Comparison of ENCODE assay signal across 8 cellular contexts in genomic region chr4:186067757-186068385, GRCh38. TPM values are rescaled to one million over a fixed set of nuclear protein-coding genes. Genes with fewer than 3 reads are reported as not detected.
A peak's percentile ranks its signal among the peaks of the same experiment; 100 is the strongest.
DNase-seq lines count a peak whose midpoint lies in the region; ATAC-seq and TF ChIP-seq lines count a peak whose summit lies in the region.

No MANE protein-coding gene starts in this region.

- in situ Hi-C loops in GM13977 (cut with MboI; ENCODE audit: low pct_unique_long_range_greater_than_20kb, low sequenced_read_pairs, unreplicated experiment) = no loop called here

- H3K27ac Mint-ChIP-seq in osteocyte (ENCODE audit: unreplicated experiment) = no peak overlapping the region

- no peaks in the 10 kb centered on the region for H3K9me3 Mint-ChIP-seq in osteocyte (ENCODE audit: unreplicated experiment)

- H3K4me3 Mint-ChIP-seq in osteocyte (ENCODE audit: unreplicated experiment) = no peak overlapping the region

- ATAC-seq in HG02885 (IDR thresholded peaks at IDR 0.05; ENCODE audit: poor library complexity, unreplicated experiment) = peak; percentile 88
- no peak for ATAC-seq in omental fat pad (ENCODE audit: low FRiP score)

- TF ChIP-seq CTCF in AG09309 (IDR thresholded peaks at IDR 0.05; ENCODE audit: control insufficient read depth, insufficient read depth, low read depth, low read length, missing control alignments) (peak; percentile 57), GM13977 (IDR thresholded peaks at IDR 0.05; ENCODE audit: extremely low read depth, insufficient read depth, missing control alignments) (peak; percentile 42), fibroblast of the aortic adventitia (IDR thresholded peaks at IDR 0.05; ENCODE audit: insufficient read depth, low read length) (peak; percentile 62), osteocyte (IDR thresholded peaks at IDR 0.05) (peak; percentile 64), omental fat pad (IDR thresholded peaks at IDR 0.05) (no peak)

- peak; percentile 8 for DNase-seq in AG09309 (ENCODE audit: low read depth)
- DNase-seq in GM13977 (ENCODE audit: low spot score) = peak; percentile 25
- DNase-seq in NCI-H2196 treated with DMSO at 0.1 percent for 48 hours (lab: John Stamatoyannopoulos, UW; ENCODE audit: unreplicated experiment) = peak; percentile 1
- peak; percentile 5 for DNase-seq in activated T-cell treated with anti-CD3 and anti-CD28 coated beads for 4 hours
- DNase-seq in fibroblast of the aortic adventitia (ENCODE audit: low read depth) = peak; percentile 63
- DNase-seq in osteocyte (ENCODE audit: extremely low spot score, unreplicated experiment) = no peak
- no peak for DNase-seq in omental fat pad (ENCODE audit: low spot score)

- H3K4me3 ChIP-seq in AG09309 (ENCODE audit: control insufficient read depth, low read depth, low read length) = peak overlapping the region; percentile 46
- H3K4me3 ChIP-seq in fibroblast of the aortic adventitia (ENCODE audit: low read depth, low read length) = peak overlapping the region; percentile 15

- H3K36me3 Mint-ChIP-seq in osteocyte (ENCODE audit: unreplicated experiment) = no peaks in the 10 kb centered on the region

- peaks cover 18% of the 10 kb centered on the region for H3K4me1 Mint-ChIP-seq in osteocyte (ENCODE audit: unreplicated experiment)

- H3K27me3 Mint-ChIP-seq in osteocyte (ENCODE audit: unreplicated experiment) = no peaks in the 10 kb centered on the region

RNA-seq across cellular contexts. Expression of gene TLR3, which starts 1.1 kb away (rescaled TPM):
- total RNA-seq in fibroblast of the aortic adventitia (ENCODE audit: low replicate concordance) = 3.3 and 11.6 TPM in 2 replicates
- total RNA-seq in osteocyte = 7.5 and 8.2 TPM in 2 replicates
- total RNA-seq in omental fat pad = 10 to 100 TPM in 2 of 4 donors, 1 to 10 TPM in 2; 4.2 to 22.7 (median 9.5) TPM

RNA-seq across cellular contexts. Expression of gene FAM149A, which starts 36.6 kb away (rescaled TPM):
- total RNA-seq in fibroblast of the aortic adventitia (ENCODE audit: low replicate concordance) (10.8 and 15.6 TPM in 2 replicates), osteocyte (2.0 and 2.3 TPM in 2 replicates), omental fat pad (10 to 100 TPM in 3 of 4 donors, 1 to 10 TPM in 1; 7.7 to 15.3 (median 11.8) TPM)

Comparison
In these comparisons a context has a peak if more than half of its experiments do, and no peak if none do; other contexts are left out.
1. DNase-seq: peak in AG09309 (single experiment), GM13977 (single experiment), NCI-H2196 treated with DMSO at 0.1 percent for 48 hours (single experiment), activated T-cell treated with anti-CD3 and anti-CD28 coated beads for 4 hours (single experiment) and fibroblast of the aortic adventitia (single experiment); none in osteocyte (single experiment) and omental fat pad (single experiment).
2. CTCF ChIP-seq: peak in AG09309 (single experiment), GM13977 (single experiment), fibroblast of the aortic adventitia (single experiment) and osteocyte (single experiment); none in omental fat pad (0 of 3).